9 cellular contexts compared by ENCODE assay signal in genomic region chr3:141797167-141797773, GRCh38. TPM values are rescaled to one million over a fixed set of nuclear protein-coding genes. Genes with fewer than 3 reads are reported as not detected.
A peak's percentile ranks its signal among the peaks of the same experiment; 100 is the strongest.
DNase-seq lines count a peak whose midpoint lies in the region; ATAC-seq and TF ChIP-seq lines count a peak whose summit lies in the region.
"Had no signal": no experiment of that assay in that cellular context is flagged by ENCODE, and none has a peak within 500 bp of the region (broad histone marks: within the 10 kb centered on the region; RNA-seq: fewer than 3 reads in every experiment).

No MANE protein-coding gene starts in this region.

- peaks cover 21% of the 10 kb centered on the region for H3K27me3 ChIP-seq in neutrophil

- no peaks in the 10 kb centered on the region for H3K36me3 ChIP-seq in neutrophil

- peak; percentile 75 for DNase-seq in LNCaP clone FGC (ENCODE audit: low read depth)
- peak; percentile 34 for DNase-seq in activated naive CD4-positive, alpha-beta T cell treated with Interleukin-2 at 50 U/mL for 16 hours
- peak; percentile 83 for DNase-seq in Right ventricle myocardium superior
- DNase-seq in SW 1271 (lab: John Stamatoyannopoulos, UW), result no peak
- DNase-seq in cerebellar nuclear complex (lab: John Stamatoyannopoulos, UW), result no peak

- intact Hi-C loops in Right ventricle myocardium superior (cut with DNase I), result no loop called here

- TF ChIP-seq CTCF in LNCaP clone FGC (IDR thresholded peaks at IDR 0.05; ENCODE audit: control insufficient read depth, extremely low read depth, insufficient read depth) (no peak), neutrophil (IDR thresholded peaks at IDR 0.05) (no peak)

- H3K4me1 ChIP-seq in neutrophil (ENCODE audit: control insufficient read depth in 1 of 2, insufficient read depth in 1 of 2, low read depth in 1 of 2, low read length in 1 of 2), result peaks cover 20 to 23% of the 10 kb centered on the region in 2 experiments

- ATAC-seq in GM18868 (IDR thresholded peaks at IDR 0.05; ENCODE audit: unreplicated experiment) (peak; percentile 10), Right ventricle myocardium superior (ENCODE audit: poor library complexity) (peak; percentile 81), HG02885 (IDR thresholded peaks at IDR 0.05; ENCODE audit: poor library complexity, unreplicated experiment) (no peak)

- H3K27ac ChIP-seq in neutrophil, result no peak overlapping the region

- no peaks in the 10 kb centered on the region for H3K9me3 ChIP-seq in neutrophil

- H3K4me3 ChIP-seq in LNCaP clone FGC (ENCODE audit: low read depth, low read length) (no peak overlapping the region), neutrophil (ENCODE audit: low read depth in 1 of 2, low read length in 1 of 2) (peak overlapping the region; percentile 44 to 54)

RNA-seq across cellular contexts. Expression of gene GRK7, which starts 34.1 kb away (rescaled TPM):
- not detected for total RNA-seq in Right ventricle myocardium superior
- total RNA-seq: T-helper 2 cell treated with Interferon-gamma antibody and Interleukin-4, amounts not matched to agents 100 ng/mL and 5 ng/mL, for 36 hours had no signal

RNA-seq across cellular contexts. Expression of gene RNF7, which starts 59.2 kb away (rescaled TPM):
- total RNA-seq in Right ventricle myocardium superior, result 87.4 TPM

Comparison
In these comparisons a context has a peak if more than half of its experiments do, and no peak if none do; other contexts are left out.
1. DNase-seq: peak in LNCaP clone FGC (single experiment), activated naive CD4-positive, alpha-beta T cell treated with Interleukin-2 at 50 U/mL for 16 hours (single experiment) and Right ventricle myocardium superior (single experiment); none in SW 1271 (0 of 2) and cerebellar nuclear complex (0 of 2).